ENCODE assay signal across 23 cellular contexts in genomic region chr4:172656055-172656454, GRCh38.
"Had no signal": no experiment of that assay in that cellular context is flagged by ENCODE, and none has a peak within 500 bp of the region (broad histone marks: within the 10 kb centered on the region; RNA-seq: fewer than 3 reads in every experiment).

No MANE protein-coding gene starts in this region.

- H3K9ac ChIP-seq: KMS-11, SK-N-SH had no signal

- H3K4me1 Mint-ChIP-seq: IgD-negative memory B cell had no signal

- H3K27ac ChIP-seq: HL-60, KMS-11 had no signal

- FAIRE-seq: HTR-8/SVneo, K562, RCC 7860 had no signal

- H3K4me3 Mint-ChIP-seq: IgD-negative memory B cell had no signal

- DNase-seq: Kasumi-1, MM.1S, NCI-H1105, NCI-H1417, NCI-H1436 treated with DMSO at 0.1 percent for 48 hours, NCI-H1694, NCI-H1930, NCI-H2081, NCI-H2107, NCI-H2227 treated with DMSO at 0.1 percent for 48 hours, NCI-H524, NCI-H526 treated with DMSO at 0.1 percent for 48 hours, NCI-H774, RPMI8226, SHP77, SK-N-SH, SW 1271 had no signal

- H3K4me2 ChIP-seq: KMS-11, SK-N-SH had no signal

- H3K9me3 ChIP-seq: SK-N-SH had no signal

- ATAC-seq: K562 had no signal

- H3K27ac Mint-ChIP-seq: IgD-negative memory B cell had no signal

- H3K4me3 ChIP-seq: K562 had no signal

- H3K36me3 Mint-ChIP-seq: IgD-negative memory B cell had no signal

- H3K27me3 Mint-ChIP-seq: IgD-negative memory B cell had no signal
